ENCODE assay signal across 8 cellular contexts in genomic region chr2:231613655-231614558, GRCh38. TPM values are rescaled to one million over a fixed set of nuclear protein-coding genes. Genes with fewer than 3 reads are reported as not detected.
DNase-seq lines count a peak whose midpoint lies in the region; ATAC-seq and TF ChIP-seq lines count a peak whose summit lies in the region.

No MANE protein-coding gene starts in this region.

- peak overlapping the region; percentile 85 for H3K9ac ChIP-seq in SU-DHL-6 (ENCODE audit: low read length)

- H3K36me3 ChIP-seq in SU-DHL-6 (ENCODE audit: low read length), result no peaks in the 10 kb centered on the region
- H3K36me3 ChIP-seq in upper lobe of right lung, result no peaks in the 10 kb centered on the region

- peak overlapping the region; percentile 68 for H2AFZ ChIP-seq in SU-DHL-6 (ENCODE audit: low read depth, low read length, severe bottlenecking)

- H3K9me2 ChIP-seq in SU-DHL-6 (replicated peaks; ENCODE audit: insufficient read depth, low read length), result no peaks in the 10 kb centered on the region

- peak overlapping the region; percentile 88 for H3K4me2 ChIP-seq in SU-DHL-6 (ENCODE audit: low read depth, low read length, poor library complexity, severe bottlenecking)

- ATAC-seq in GM21737 (IDR thresholded peaks at IDR 0.05; ENCODE audit: unreplicated experiment) (peak; percentile 63), left cardiac atrium (peak; percentile 83 to 89), upper lobe of right lung (peak; percentile 75)

- no peaks in the 10 kb centered on the region for H4K20me1 ChIP-seq in SU-DHL-6 (ENCODE audit: low read depth, low read length)

- H3K4me3 ChIP-seq in SU-DHL-6 (ENCODE audit: insufficient read depth, low read length, poor library complexity, severe bottlenecking) (peak overlapping the region; percentile 38), upper lobe of right lung (peak overlapping the region; percentile 57)

- peak overlapping the region; percentile 99 for H3K27ac ChIP-seq in SU-DHL-6 (ENCODE audit: low read depth, low read length)
- peak overlapping the region; percentile 96 for H3K27ac ChIP-seq in adipose tissue (ENCODE audit: low read depth, low read length)
- peak overlapping the region; percentile 96 for H3K27ac ChIP-seq in upper lobe of right lung

- TF ChIP-seq CTCF in SU-DHL-6 (IDR thresholded peaks at IDR 0.05; ENCODE audit: insufficient read depth, low read length, poor library complexity, severe bottlenecking), result peak; percentile 17
- TF ChIP-seq CTCF in upper lobe of right lung (IDR thresholded peaks at IDR 0.05), result peak; percentile 46

- H3K4me1 ChIP-seq in upper lobe of right lung, result peaks cover 33% of the 10 kb centered on the region

- WGBS in adipose tissue, 3 donors, result 0 to 1% (median 1%) methylated on average over 73 to 85 of the region's 86 CpGs

- peaks cover 28% of the 10 kb centered on the region for H3F3A ChIP-seq in SU-DHL-6 (ENCODE audit: insufficient read depth)

- in situ Hi-C loops in G401 (cut with HindIII; ENCODE audit: low sequenced_read_pairs), result no loop called here

- DNase-seq in G401 (ENCODE audit: low spot score) (peak; percentile 85), KG1 (lab: John Stamatoyannopoulos, UW) (peak; percentile 46), left cardiac atrium (peak; percentile 95), posterior vena cava (ENCODE audit: low spot score) (peak; percentile 96), upper lobe of right lung (peak; percentile 90)

- H3K79me2 ChIP-seq in SU-DHL-6 (ENCODE audit: insufficient read depth, low read length), result no peaks in the 10 kb centered on the region

- no peaks in the 10 kb centered on the region for H3K9me3 ChIP-seq in SU-DHL-6 (ENCODE audit: insufficient read depth, low read length)
- no peaks in the 10 kb centered on the region for H3K9me3 ChIP-seq in upper lobe of right lung

- no peaks in the 10 kb centered on the region for H3K27me3 ChIP-seq in SU-DHL-6 (ENCODE audit: low read length)
- no peaks in the 10 kb centered on the region for H3K27me3 ChIP-seq in upper lobe of right lung

- intact Hi-C loops in left cardiac atrium (cut with DNase I) (loop anchor here (2.0 to 5.0 kb wide), 4 partner anchors 29 to 101 kb away; no protein-coding TSS in a partner anchor), posterior vena cava (cut with DNase I) (loop anchor here in 1 of 2 donors (2.0 kb wide), 3 partner anchors 27 to 101 kb away; no protein-coding TSS in a partner anchor), upper lobe of right lung (cut with DNase I) (loop anchor here (5.0 kb wide), 2 partner anchors 63 to 98 kb away; no protein-coding TSS in a partner anchor)

RNA-seq across cellular contexts. Expression of gene TEX44, which starts 21.2 kb away (rescaled TPM):
- not detected in 2 replicates for total RNA-seq in G401 (2014; rRNA removed; shearing (Covaris generic))
- not detected for polyA plus RNA-seq in adipose tissue
- total RNA-seq in left cardiac atrium (not detected), posterior vena cava (not detected), upper lobe of right lung (not detected)

Comparison
In these comparisons a context has a peak if more than half of its experiments do, and no peak if none do; other contexts are left out.
1. Peak in every context shown above with its lines: DNase-seq, ATAC-seq, H3K4me3 ChIP-seq and H3K27ac ChIP-seq.
2. DNase-seq: peak in every context shown above with its lines; median percentile 96 in posterior vena cava; 95 in left cardiac atrium; 90 in upper lobe of right lung; 85 in G401; 46 in KG1.